Comparison of ENCODE assay signal across 13 cellular contexts in genomic region chr2:105393373-105394055, GRCh38. TPM values are rescaled to one million over a fixed set of nuclear protein-coding genes. Genes with fewer than 3 reads are reported as not detected.
DNase-seq lines count a peak whose midpoint lies in the region; ATAC-seq and TF ChIP-seq lines count a peak whose summit lies in the region.
"Had no signal": no experiment of that assay in that cellular context is flagged by ENCODE, and none has a peak within 500 bp of the region (broad histone marks: within the 10 kb centered on the region; RNA-seq: fewer than 3 reads in every experiment).

No MANE protein-coding gene starts in this region.

- H2AFZ ChIP-seq in smooth muscle cell (ENCODE audit: low read depth): no peak overlapping the region
- H2AFZ ChIP-seq: parathyroid adenoma had no signal

- peaks cover 21% of the 10 kb centered on the region for H3K4me1 ChIP-seq in smooth muscle cell (ENCODE audit: low read depth)
- H3K4me1 ChIP-seq: parathyroid adenoma had no signal

- intact Hi-C loops in left cardiac atrium (cut with DNase I): no loop called here

- WGBS in smooth muscle cell (ENCODE audit: low lambda C conversion rate): 80% methylated on average over 13 of the region's 13 CpGs

- no peaks in the 10 kb centered on the region for H3K36me3 ChIP-seq in smooth muscle cell (ENCODE audit: low read depth)
- peaks cover 83% of the 10 kb centered on the region for H3K36me3 ChIP-seq in MG63

- H3K27me3 ChIP-seq in smooth muscle cell (ENCODE audit: low read depth) (no peaks in the 10 kb centered on the region), MG63 (no peaks in the 10 kb centered on the region)

- H3K79me2 ChIP-seq in smooth muscle cell (ENCODE audit: low read depth): peaks cover 94% of the 10 kb centered on the region
- H3K79me2 ChIP-seq: parathyroid adenoma had no signal

- peak; percentile 28 to 55 for ATAC-seq in left cardiac atrium
- ATAC-seq: stimulated activated effector memory CD8-positive, alpha-beta T cell treated with anti-CD3 and anti-CD28 coated beads, Interleukin-12 subunit alpha, Interleukin-12 subunit beta, amount 100 ng/mL, for 72 hours had no signal

- H3K4me2 ChIP-seq in smooth muscle cell: peak overlapping the region; percentile 97

- H3K27ac ChIP-seq in smooth muscle cell (ENCODE audit: low read depth): peak overlapping the region; percentile 97
- H3K27ac ChIP-seq: parathyroid adenoma had no signal

- peaks cover 11% of the 10 kb centered on the region for H3F3A ChIP-seq in smooth muscle cell (ENCODE audit: low read depth)

- no peaks in the 10 kb centered on the region for H3K9me3 ChIP-seq in smooth muscle cell (replicated peaks; ENCODE audit: low read depth)
- no peaks in the 10 kb centered on the region for H3K9me3 ChIP-seq in MG63

- H4K20me1 ChIP-seq in smooth muscle cell (ENCODE audit: low read depth): peaks cover 82% of the 10 kb centered on the region

- peak overlapping the region in 1 of 2 donors; percentile 2 for H3K4me3 ChIP-seq in cardiac fibroblast (replicated peaks in 1 of 2; ENCODE audit: low read depth in 2 of 2, low read length in 2 of 2)
- H3K4me3 ChIP-seq in smooth muscle cell: no peak overlapping the region
- no peak overlapping the region for H3K4me3 ChIP-seq in MG63

- H3K9ac ChIP-seq in smooth muscle cell (ENCODE audit: low read depth): no peak overlapping the region
- H3K9ac ChIP-seq: parathyroid adenoma had no signal

- DNase-seq in NCI-H226 (peak; percentile 76), cardiac fibroblast (ENCODE audit: low read depth in 2 of 2) (peak; percentile 93 to 94), left cardiac atrium (peak; percentile 65), smooth muscle cell (lab: John Stamatoyannopoulos, UW; ENCODE audit: unreplicated experiment) (no peak), NCI-H82 treated with DMSO at 0.1 percent for 48 hours (lab: John Stamatoyannopoulos, UW; ENCODE audit: unreplicated experiment) (no peak), MG63 (no peak), ureter (ENCODE audit: low spot score) (no peak)
- no peak for DNase-seq in stimulated activated CD4-positive, alpha-beta T cell treated with anti-CD3 and anti-CD28 coated beads, Interleukin-4, amount 100 ng/mL, for 24 hours
- DNase-seq: activated CD4-positive, alpha-beta T cell treated with anti-CD3 and anti-CD28 coated beads, Interleukin-2, amount 10 ng/mL, durations not matched to agents 24 days and 14 days; midbrain; MV-4-11 had no signal

- TF ChIP-seq CTCF in cardiac fibroblast (IDR thresholded peaks at IDR 0.05; ENCODE audit: low read depth, low read length) (no peak), smooth muscle cell (IDR thresholded peaks at IDR 0.05; ENCODE audit: borderline replicate concordance, insufficient read depth, poor library complexity, severe bottlenecking) (no peak)

RNA-seq across cellular contexts. Expression of gene FHL2, which starts 5.3 kb away (rescaled TPM):
- total RNA-seq in left cardiac atrium (10 to 100 TPM; 32.3 to 92.2 TPM), smooth muscle cell (67.6 and 98.0 TPM in 2 replicates), ureter (120 TPM)
- 64.1 and 82.8 TPM in 2 replicates for polyA plus RNA-seq in smooth muscle cell
- total RNA-seq in MG63 (2014; rRNA removed; shearing (Covaris generic); ENCODE audit: low replicate concordance): 166 and 245 TPM in 2 replicates

RNA-seq across cellular contexts. Expression of gene C2orf49, which starts 56.2 kb away (rescaled TPM):
- total RNA-seq in left cardiac atrium (10 to 100 TPM; 15.6 to 16.2 TPM), smooth muscle cell (23.2 and 37.7 TPM in 2 replicates), ureter (17.1 TPM)
- polyA plus RNA-seq in smooth muscle cell: 17.9 and 18.8 TPM in 2 replicates
- 12.2 and 16.7 TPM in 2 replicates for total RNA-seq in MG63 (2014; rRNA removed; shearing (Covaris generic); ENCODE audit: low replicate concordance)

Comparison
In these comparisons a context has a peak if more than half of its experiments do, and no peak if none do; other contexts are left out.
1. DNase-seq: peak in NCI-H226 (single experiment), cardiac fibroblast (2 of 2) and left cardiac atrium (single experiment); none in smooth muscle cell (single experiment), NCI-H82 treated with DMSO at 0.1 percent for 48 hours (single experiment), MG63 (single experiment), stimulated activated CD4-positive, alpha-beta T cell treated with anti-CD3 and anti-CD28 coated beads, Interleukin-4, amount 100 ng/mL, for 24 hours (single experiment) and ureter (single experiment).